Comparison of ENCODE assay signal across 12 cellular contexts in genomic region chr21:18244721-18245486, GRCh38. TPM values are rescaled to one million over a fixed set of nuclear protein-coding genes. Genes with fewer than 3 reads are reported as not detected.
DNase-seq lines count a peak whose midpoint lies in the region; ATAC-seq, FAIRE-seq and TF ChIP-seq lines count a peak whose summit lies in the region.
"Had no signal": no experiment of that assay in that cellular context is flagged by ENCODE, and none has a peak within 500 bp of the region (broad histone marks: within the 10 kb centered on the region; RNA-seq: fewer than 3 reads in every experiment).

TSS of gene CHODL (plus strand) at chr21:18244833. CDS start at chr21:18245224, 391 bp downstream.

- H2BK120ac ChIP-seq in H9 (ENCODE audit: low read depth, low read length, poor library complexity, severe bottlenecking): no peak within 1 kb of the TSS

- H4K20me1 ChIP-seq in H9 (ENCODE audit: control insufficient read depth, insufficient read depth, insufficient read length): no peaks in the 10 kb centered on the region

- peaks cover 13% of the 10 kb centered on the region for H3K23me2 ChIP-seq in H9 (ENCODE audit: insufficient read length, low read depth, low read length, poor library complexity, severe bottlenecking)

- H3K9me3 Mint-ChIP-seq in H9 (peaks cover 0 to 4% of the 10 kb centered on the region in 2 experiments; a peak in 2 of 5 replicates), brain (no peaks in the 10 kb centered on the region)

- in situ Hi-C loops in gastrocnemius medialis (cut with MboI; ENCODE audit: low sequenced_read_pairs in 4 of 4): no loop called here

- no peak within 1 kb of the TSS for H4K91ac ChIP-seq in H9 (ENCODE audit: insufficient read length, low read depth, low read length)

- intact Hi-C loops in gastrocnemius medialis (cut with DNase I; ENCODE audit: low total_unique reads): no loop called here

- peak within 1 kb of the TSS; percentile 6; the same call in 1 of the 2 replicates for H3K14ac ChIP-seq in H9 (ENCODE audit: insufficient read depth, low read length)

- no peak for ATAC-seq in gastrocnemius medialis
- ATAC-seq in GM18870 (IDR thresholded peaks at IDR 0.05; ENCODE audit: unreplicated experiment): no peak

- H3K4ac ChIP-seq in H9 (ENCODE audit: low read depth, low read length): no peak within 1 kb of the TSS

- H3K4me2 ChIP-seq in H9 (ENCODE audit: insufficient read depth, insufficient read length, low read length): peak within 1 kb of the TSS; percentile 29
- H3K4me2 ChIP-seq: KMS-11 had no signal

- TF ChIP-seq CTCF in H9 (conservative IDR thresholded peaks at IDR 0.05): no peak
- no peak for TF ChIP-seq CTCF in brain (conservative IDR thresholded peaks at IDR 0.05)
- TF ChIP-seq CTCF in gastrocnemius medialis (IDR thresholded peaks at IDR 0.05 in 4 of 5, conservative IDR thresholded peaks at IDR 0.05 in 1 of 5): no peak

- H3K79me2 ChIP-seq in H9 (ENCODE audit: insufficient read depth, low read length): no peaks in the 10 kb centered on the region

- peak; percentile 41 for DNase-seq in H9
- peak; percentile 1 for DNase-seq in iris pigment epithelial cell (ENCODE audit: low read depth)
- no peak for DNase-seq in gastrocnemius medialis
- no peak for DNase-seq in activated CD4-positive, alpha-beta T cell treated with anti-CD3 and anti-CD28 coated beads, Interleukin-2, amount 50 U/mL, for 48 hours
- DNase-seq in GM19239 (ENCODE audit: insufficient read length, low spot score): no peak
- no peak for DNase-seq in central memory CD4-positive, alpha-beta T cell
- DNase-seq: T-helper 1 cell had no signal

- H3K4me1 Mint-ChIP-seq in H9: peaks cover 7 to 13% of the 10 kb centered on the region in 2 experiments; a peak in 3 of 4 replicates
- H3K4me1 Mint-ChIP-seq in brain: peaks cover 28% of the 10 kb centered on the region
- H3K4me1 Mint-ChIP-seq: activated naive CD4-positive, alpha-beta T cell treated with anti-CD3 and anti-CD28 coated beads, Interleukin-2, amount 50 U/mL, for 24 hours had no signal

- H3K27ac Mint-ChIP-seq in H9 (no peak within 1 kb of the TSS), brain (peak within 1 kb of the TSS in 4 of 5 experiments; percentile 84 to 93 (median 89))
- H3K27ac Mint-ChIP-seq: activated naive CD4-positive, alpha-beta T cell treated with anti-CD3 and anti-CD28 coated beads, Interleukin-2, amount 50 U/mL, for 24 hours had no signal

- H2AK5ac ChIP-seq in H9 (ENCODE audit: insufficient read length, low read length): no peak within 1 kb of the TSS

- H3K4me1 ChIP-seq in H9 (ENCODE audit: insufficient read depth, low read length): no peaks in the 10 kb centered on the region
- H3K4me1 ChIP-seq in gastrocnemius medialis: no peaks in the 10 kb centered on the region

- H2BK12ac ChIP-seq in H9 (ENCODE audit: insufficient read length, low read depth, low read length): no peak within 1 kb of the TSS

- H2BK20ac ChIP-seq in H9 (ENCODE audit: low read depth, low read length, poor library complexity, severe bottlenecking): no peak within 1 kb of the TSS

- no peak within 1 kb of the TSS for H2BK5ac ChIP-seq in H9 (ENCODE audit: insufficient read length, low read length)

- no peak within 1 kb of the TSS for H2AFZ ChIP-seq in H9 (ENCODE audit: low read length)

- no peak within 1 kb of the TSS for H4K5ac ChIP-seq in H9 (ENCODE audit: insufficient read length, low read depth, low read length)

- TF ChIP-seq POLR2A in gastrocnemius medialis (IDR thresholded peaks at IDR 0.05): no peak

- H3K4me3 ChIP-seq in gastrocnemius medialis: peak within 1 kb of the TSS; percentile 40 to 50 (median 44)

- no peaks in the 10 kb centered on the region for H3K9me3 ChIP-seq in H9 (ENCODE audit: control insufficient read depth, low read depth, low read length)
- H3K9me3 ChIP-seq in gastrocnemius medialis: no peaks in the 10 kb centered on the region

- H3K27me3 ChIP-seq in H9 (ENCODE audit: insufficient read depth, low read length) (peaks cover 22% of the 10 kb centered on the region), gastrocnemius medialis (peaks cover 14 to 23% (median 14%) of the 10 kb centered on the region in 3 donors)

- H3K4me3 Mint-ChIP-seq in H9: peak within 1 kb of the TSS; percentile 64 to 90
- peak within 1 kb of the TSS; percentile 87 to 94 (median 92) for H3K4me3 Mint-ChIP-seq in brain
- H3K4me3 Mint-ChIP-seq: activated naive CD4-positive, alpha-beta T cell treated with anti-CD3 and anti-CD28 coated beads, Interleukin-2, amount 50 U/mL, for 24 hours had no signal

- no peak for FAIRE-seq in GM19239 (lab: Jason Lieb, UNC)

- H3T11ph ChIP-seq in H9 (ENCODE audit: low read length): no peak within 1 kb of the TSS

- H3K27ac ChIP-seq in H9 (ENCODE audit: insufficient read length, low read depth, low read length): no peak within 1 kb of the TSS
- no peak within 1 kb of the TSS for H3K27ac ChIP-seq in gastrocnemius medialis
- H3K27ac ChIP-seq: KMS-11 had no signal

- H3K9ac ChIP-seq in H9 (ENCODE audit: extremely low read depth, insufficient read length, low read length): no peak within 1 kb of the TSS
- H3K9ac ChIP-seq: KMS-11 had no signal

- no peaks in the 10 kb centered on the region for H3K36me3 ChIP-seq in gastrocnemius medialis

- no CpG with 5 or more reads among the region's 72 CpGs for WGBS in H9 (ENCODE audit: extremely low coverage, insufficient read length, low lambda C conversion rate)

- no peaks in the 10 kb centered on the region for H3K79me1 ChIP-seq in H9 (ENCODE audit: insufficient read depth, low read depth, low read length, poor library complexity, severe bottlenecking)

- H3K56ac ChIP-seq in H9 (ENCODE audit: insufficient read length, low read depth, low read length): no peak within 1 kb of the TSS

- no peak within 1 kb of the TSS for H3K18ac ChIP-seq in H9 (ENCODE audit: insufficient read length, low read depth, low read length)

- no peak within 1 kb of the TSS for H3K23ac ChIP-seq in H9 (ENCODE audit: insufficient read length, low read depth, low read length)

- H2BK15ac ChIP-seq in H9 (ENCODE audit: low read depth, low read length): no peak within 1 kb of the TSS

- no peak within 1 kb of the TSS for H4K8ac ChIP-seq in H9 (replicated peaks; ENCODE audit: insufficient read length, low read depth, low read length)

- no peaks in the 10 kb centered on the region for H3K36me3 Mint-ChIP-seq in H9 (ENCODE audit: insufficient read depth in 1 of 3, low read depth in 3 of 3)
- H3K36me3 Mint-ChIP-seq in brain: no peaks in the 10 kb centered on the region
- H3K36me3 Mint-ChIP-seq: activated naive CD4-positive, alpha-beta T cell treated with anti-CD3 and anti-CD28 coated beads, Interleukin-2, amount 50 U/mL, for 24 hours had no signal

- H3K27me3 Mint-ChIP-seq in H9 (ENCODE audit: low read depth) (peaks cover 46% of the 10 kb centered on the region), brain (peaks cover 40% of the 10 kb centered on the region)

RNA-seq across cellular contexts. Expression of gene CHODL, which starts in this region (rescaled TPM):
- 3.4 and 3.5 TPM in 2 replicates for total RNA-seq in H9 (2021)
- polyA plus RNA-seq in brain (ENCODE audit: insufficient read depth, low read depth, low replicate concordance): 0.64 TPM
- not detected for total RNA-seq in gastrocnemius medialis
- total RNA-seq: liver had no signal

Comparison
In these comparisons a context has a peak if more than half of its experiments do, and no peak if none do; other contexts are left out.
1. DNase-seq: peak in H9 (single experiment) and iris pigment epithelial cell (single experiment); none in gastrocnemius medialis (0 of 2), activated CD4-positive, alpha-beta T cell treated with anti-CD3 and anti-CD28 coated beads, Interleukin-2, amount 50 U/mL, for 48 hours (0 of 2), GM19239 (single experiment) and central memory CD4-positive, alpha-beta T cell (single experiment).
2. H3K27ac Mint-ChIP-seq: peak in brain (4 of 5); none in H9 (0 of 3).